35 cellular contexts compared by ENCODE assay signal in genomic region chr5:142125963-142126362, GRCh38.
"Had no signal": no experiment of that assay in that cellular context is flagged by ENCODE, and none has a peak within 500 bp of the region (broad histone marks: within the 10 kb centered on the region; RNA-seq: fewer than 3 reads in every experiment).

No MANE protein-coding gene starts in this region.

- H3K36me3 ChIP-seq: cardiac muscle cell had no signal

- H3K4me3 ChIP-seq: ascending aorta, cardiac muscle cell had no signal

- H3K4me3 Mint-ChIP-seq: activated B cell treated with CpG ODN at 0.5 μM for 24 hours; activated CD4-positive, alpha-beta memory T cell treated with anti-CD3 and anti-CD28 coated beads for 36 hours; activated naive CD8-positive, alpha-beta T cell treated with anti-CD3 and anti-CD28 coated beads for 36 hours had no signal

- DNase-seq: activated B cell treated with CpG ODN at 0.5 μM for 24 hours; activated CD4-positive, alpha-beta memory T cell treated with anti-CD3 and anti-CD28 coated beads for 36 hours; activated CD4-positive, alpha-beta T cell treated with anti-CD3 and anti-CD28 coated beads for 4 hours; activated CD4-positive, alpha-beta T cell treated with anti-CD3 and anti-CD28 coated beads, Interleukin-2, amount 50 U/mL, for 1 hour; activated CD4-positive, CD25-positive, alpha-beta regulatory T cell treated with anti-CD3 and anti-CD28 coated beads, Interleukin-2, amount 50 U/mL, for 72 hours; activated CD8-positive, alpha-beta memory T cell treated with anti-CD3 and anti-CD28 coated beads, Interleukin-2, amount 50 U/mL, for 4 hours; activated gamma-delta T cell; activated naive CD4-positive, alpha-beta T cell treated with Interleukin-2 at 50 U/mL for 16 hours; activated naive CD8-positive, alpha-beta T cell treated with anti-CD3 and anti-CD28 coated beads for 36 hours; activated T-cell treated with anti-CD3 and anti-CD28 coated beads for 4 hours; activated T-cell treated with anti-CD3 and anti-CD28 coated beads, Interleukin-2, amount 50 U/mL, for 72 hours; amygdala; Karpas-422; KBM-7; NCI-H1105 treated with DMSO at 0.1 percent for 48 hours; NCI-H1436 treated with DMSO at 0.1 percent for 48 hours; NCI-H1694 treated with DMSO at 0.1 percent for 48 hours; NCI-H2029; NCI-H345; NCI-H526; NCI-H748 treated with DMSO at 0.1 percent for 48 hours; NK-92 treated with Interleukin-12 subunit alpha and Interleukin-12 subunit beta, amount 100 ng/mL, for 24 hours; PC-3; SIG-M5; T-cell; T-helper 2 cell; T-helper 9 cell had no signal

- H3K27ac Mint-ChIP-seq: activated B cell treated with CpG ODN at 0.5 μM for 24 hours; activated naive CD8-positive, alpha-beta T cell treated with anti-CD3 and anti-CD28 coated beads for 36 hours; activated T-helper 2 cell treated with anti-CD3 and anti-CD28 coated beads, Interferon-gamma antibody, Interleukin-2, Interleukin-4, amounts not matched to agents 10 μg/mL and 5 μg/mL and 100 μg/mL, durations not matched to agents 14 hours and 24 hours and 36 hours had no signal

- H3K9me3 ChIP-seq: ascending aorta had no signal

- H3K9me3 Mint-ChIP-seq: T-cell had no signal

- FAIRE-seq: RCC 7860 had no signal

- H3K27me3 Mint-ChIP-seq: activated B cell treated with CpG ODN at 0.5 μM for 24 hours; activated CD4-positive, alpha-beta memory T cell treated with anti-CD3 and anti-CD28 coated beads for 36 hours; activated naive CD8-positive, alpha-beta T cell treated with anti-CD3 and anti-CD28 coated beads for 36 hours; T-cell had no signal

- ATAC-seq: activated T-cell treated with anti-CD3 and anti-CD28 coated beads, Interleukin-2, amount 50 U/mL, for 72 hours; PC-3; Right ventricle myocardium inferior; SK-N-SH treated with all-trans-retinoic acid at 6 μM for 48 hours; T-cell had no signal

- H3K27me3 ChIP-seq: ascending aorta, cardiac muscle cell had no signal

- H3K27ac ChIP-seq: ascending aorta, cardiac muscle cell, RWPE1, VCaP had no signal
